1 cellular context compared by ENCODE assay signal in the genomic region with DNA sequence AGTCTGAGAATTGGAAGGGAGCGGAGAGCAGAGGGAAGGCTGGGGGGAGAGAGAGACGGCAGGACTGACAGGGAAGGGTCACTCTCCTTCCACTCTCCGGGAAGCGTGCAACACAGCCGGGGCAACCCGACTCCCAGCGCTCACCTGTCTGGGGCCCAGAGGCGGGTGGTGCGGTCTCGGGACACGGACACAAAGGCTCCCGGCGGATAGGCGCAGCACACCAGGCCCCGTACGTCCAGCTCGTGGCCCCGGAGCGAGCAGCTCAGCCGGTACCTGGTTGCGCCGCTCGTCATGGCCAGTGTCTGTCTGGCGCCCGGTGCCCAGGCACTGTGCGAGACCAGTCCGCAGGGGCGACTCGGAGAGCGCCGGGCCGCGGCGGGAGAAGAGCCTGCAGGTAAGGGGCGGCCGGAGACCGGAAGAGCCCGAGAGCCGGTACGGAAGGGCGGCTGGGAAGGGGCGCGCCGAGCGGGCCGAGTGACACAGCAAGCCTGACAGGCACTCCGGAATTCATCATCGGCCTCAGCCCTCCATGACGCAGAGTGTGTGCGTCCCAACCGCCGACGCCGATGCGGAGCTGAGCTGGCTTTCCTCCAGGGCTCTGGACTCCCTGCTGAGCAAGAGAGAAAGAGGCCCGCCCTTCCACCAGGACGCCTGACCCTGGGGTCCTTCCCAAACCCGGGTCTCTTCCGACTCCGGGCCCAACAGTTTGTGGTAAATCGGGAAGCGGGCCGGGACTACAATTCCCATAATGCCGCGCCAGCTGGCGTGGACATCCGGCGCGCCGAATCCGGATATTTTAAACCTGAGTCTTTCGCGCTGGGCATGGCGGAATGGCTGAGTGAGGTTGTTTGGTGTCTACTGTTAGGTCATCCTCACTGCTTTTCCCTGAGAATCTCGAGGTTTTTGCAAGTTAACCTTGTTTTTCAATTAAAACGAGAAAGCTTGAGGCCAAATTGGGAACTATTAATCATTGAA.
TF ChIP-seq lines count a peak whose summit lies in the region.

A gene (minus strand): TSS at position 490 of the 975 bp plus-strand sequence. CDS start 197 bp downstream, at position 293.

TF ChIP-seq in HepG2, 621 proteins besides CTCF, POLR2A, EP300 and RAD21 (continued from another document and continues in another):
- TF ChIP-seq, protein P1, sequence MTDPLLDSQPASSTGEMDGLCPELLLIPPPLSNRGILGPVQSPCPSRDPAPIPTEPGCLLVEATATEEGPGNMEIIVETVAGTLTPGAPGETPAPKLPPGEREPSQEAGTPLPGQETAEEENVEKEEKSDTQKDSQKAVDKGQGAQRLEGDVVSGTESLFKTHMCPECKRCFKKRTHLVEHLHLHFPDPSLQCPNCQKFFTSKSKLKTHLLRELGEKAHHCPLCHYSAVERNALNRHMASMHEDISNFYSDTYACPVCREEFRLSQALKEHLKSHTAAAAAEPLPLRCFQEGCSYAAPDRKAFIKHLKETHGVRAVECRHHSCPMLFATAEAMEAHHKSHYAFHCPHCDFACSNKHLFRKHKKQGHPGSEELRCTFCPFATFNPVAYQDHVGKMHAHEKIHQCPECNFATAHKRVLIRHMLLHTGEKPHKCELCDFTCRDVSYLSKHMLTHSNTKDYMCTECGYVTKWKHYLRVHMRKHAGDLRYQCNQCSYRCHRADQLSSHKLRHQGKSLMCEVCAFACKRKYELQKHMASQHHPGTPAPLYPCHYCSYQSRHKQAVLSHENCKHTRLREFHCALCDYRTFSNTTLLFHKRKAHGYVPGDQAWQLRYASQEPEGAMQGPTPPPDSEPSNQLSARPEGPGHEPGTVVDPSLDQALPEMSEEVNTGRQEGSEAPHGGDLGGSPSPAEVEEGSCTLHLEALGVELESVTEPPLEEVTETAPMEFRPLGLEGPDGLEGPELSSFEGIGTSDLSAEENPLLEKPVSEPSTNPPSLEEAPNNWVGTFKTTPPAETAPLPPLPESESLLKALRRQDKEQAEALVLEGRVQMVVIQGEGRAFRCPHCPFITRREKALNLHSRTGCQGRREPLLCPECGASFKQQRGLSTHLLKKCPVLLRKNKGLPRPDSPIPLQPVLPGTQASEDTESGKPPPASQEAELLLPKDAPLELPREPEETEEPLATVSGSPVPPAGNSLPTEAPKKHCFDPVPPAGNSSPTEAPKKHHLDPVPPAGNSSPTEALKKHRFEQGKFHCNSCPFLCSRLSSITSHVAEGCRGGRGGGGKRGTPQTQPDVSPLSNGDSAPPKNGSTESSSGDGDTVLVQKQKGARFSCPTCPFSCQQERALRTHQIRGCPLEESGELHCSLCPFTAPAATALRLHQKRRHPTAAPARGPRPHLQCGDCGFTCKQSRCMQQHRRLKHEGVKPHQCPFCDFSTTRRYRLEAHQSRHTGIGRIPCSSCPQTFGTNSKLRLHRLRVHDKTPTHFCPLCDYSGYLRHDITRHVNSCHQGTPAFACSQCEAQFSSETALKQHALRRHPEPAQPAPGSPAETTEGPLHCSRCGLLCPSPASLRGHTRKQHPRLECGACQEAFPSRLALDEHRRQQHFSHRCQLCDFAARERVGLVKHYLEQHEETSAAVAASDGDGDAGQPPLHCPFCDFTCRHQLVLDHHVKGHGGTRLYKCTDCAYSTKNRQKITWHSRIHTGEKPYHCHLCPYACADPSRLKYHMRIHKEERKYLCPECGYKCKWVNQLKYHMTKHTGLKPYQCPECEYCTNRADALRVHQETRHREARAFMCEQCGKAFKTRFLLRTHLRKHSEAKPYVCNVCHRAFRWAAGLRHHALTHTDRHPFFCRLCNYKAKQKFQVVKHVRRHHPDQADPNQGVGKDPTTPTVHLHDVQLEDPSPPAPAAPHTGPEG (CRISPR knock-in tag; IDR thresholded peaks at IDR 0.05) = no peak
- TF ChIP-seq SIX1 (CRISPR knock-in tag; IDR thresholded peaks at IDR 0.05; ENCODE audit: borderline replicate concordance) = no peak
- TF ChIP-seq SYNCRIP (IDR thresholded peaks at IDR 0.05; ENCODE audit: insufficient read depth, low read depth, low read length) = no peak
- TF ChIP-seq, protein P2, sequence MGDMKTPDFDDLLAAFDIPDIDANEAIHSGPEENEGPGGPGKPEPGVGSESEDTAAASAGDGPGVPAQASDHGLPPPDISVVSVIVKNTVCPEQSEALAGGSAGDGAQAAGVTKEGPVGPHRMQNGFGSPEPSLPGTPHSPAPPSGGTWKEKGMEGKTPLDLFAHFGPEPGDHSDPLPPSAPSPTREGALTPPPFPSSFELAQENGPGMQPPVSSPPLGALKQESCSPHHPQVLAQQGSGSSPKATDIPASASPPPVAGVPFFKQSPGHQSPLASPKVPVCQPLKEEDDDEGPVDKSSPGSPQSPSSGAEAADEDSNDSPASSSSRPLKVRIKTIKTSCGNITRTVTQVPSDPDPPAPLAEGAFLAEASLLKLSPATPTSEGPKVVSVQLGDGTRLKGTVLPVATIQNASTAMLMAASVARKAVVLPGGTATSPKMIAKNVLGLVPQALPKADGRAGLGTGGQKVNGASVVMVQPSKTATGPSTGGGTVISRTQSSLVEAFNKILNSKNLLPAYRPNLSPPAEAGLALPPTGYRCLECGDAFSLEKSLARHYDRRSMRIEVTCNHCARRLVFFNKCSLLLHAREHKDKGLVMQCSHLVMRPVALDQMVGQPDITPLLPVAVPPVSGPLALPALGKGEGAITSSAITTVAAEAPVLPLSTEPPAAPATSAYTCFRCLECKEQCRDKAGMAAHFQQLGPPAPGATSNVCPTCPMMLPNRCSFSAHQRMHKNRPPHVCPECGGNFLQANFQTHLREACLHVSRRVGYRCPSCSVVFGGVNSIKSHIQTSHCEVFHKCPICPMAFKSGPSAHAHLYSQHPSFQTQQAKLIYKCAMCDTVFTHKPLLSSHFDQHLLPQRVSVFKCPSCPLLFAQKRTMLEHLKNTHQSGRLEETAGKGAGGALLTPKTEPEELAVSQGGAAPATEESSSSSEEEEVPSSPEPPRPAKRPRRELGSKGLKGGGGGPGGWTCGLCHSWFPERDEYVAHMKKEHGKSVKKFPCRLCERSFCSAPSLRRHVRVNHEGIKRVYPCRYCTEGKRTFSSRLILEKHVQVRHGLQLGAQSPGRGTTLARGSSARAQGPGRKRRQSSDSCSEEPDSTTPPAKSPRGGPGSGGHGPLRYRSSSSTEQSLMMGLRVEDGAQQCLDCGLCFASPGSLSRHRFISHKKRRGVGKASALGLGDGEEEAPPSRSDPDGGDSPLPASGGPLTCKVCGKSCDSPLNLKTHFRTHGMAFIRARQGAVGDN (CRISPR knock-in tag; IDR thresholded peaks at IDR 0.05) = peak; percentile 87
- peak; percentile 70; the same call in 1 of the 2 replicates for TF ChIP-seq JUN (CRISPR knock-in tag; IDR thresholded peaks at IDR 0.05)
- TF ChIP-seq CBX1 (IDR thresholded peaks at IDR 0.05; ENCODE audit: low read depth) = no peak
- no peak for TF ChIP-seq ZKSCAN1 (IDR thresholded peaks at IDR 0.05; ENCODE audit: low read length)
- no peak for TF ChIP-seq KLF15 (CRISPR knock-in tag; IDR thresholded peaks at IDR 0.05; ENCODE audit: borderline replicate concordance)
- no peak for TF ChIP-seq ATAD3A (CRISPR knock-in tag; IDR thresholded peaks at IDR 0.05)
- TF ChIP-seq ZNF160 (CRISPR knock-in tag; IDR thresholded peaks at IDR 0.05) = no peak
- peak; percentile 73; the same call in 1 of the 2 replicates for TF ChIP-seq ZNF670 (CRISPR knock-in tag; IDR thresholded peaks at IDR 0.05; ENCODE audit: borderline replicate concordance)
- TF ChIP-seq CBX2 (IDR thresholded peaks at IDR 0.05; ENCODE audit: low read depth, low read length) = no peak
- TF ChIP-seq CBX2 (CRISPR knock-in tag; IDR thresholded peaks at IDR 0.05; ENCODE audit: low read depth) = no peak
- 0 out of 2 replicates have a peak, but pooled peaks have one; percentile 55 for TF ChIP-seq ZBTB7B (CRISPR knock-in tag; IDR thresholded peaks at IDR 0.05)
- peak; percentile 34; the same call in 1 of the 2 replicates for TF ChIP-seq FOXK1 (CRISPR knock-in tag; IDR thresholded peaks at IDR 0.05; ENCODE audit: borderline replicate concordance, low read depth)
- 0 out of 2 replicates have a peak, but pooled peaks have one; percentile 52 for TF ChIP-seq RARG (CRISPR knock-in tag; IDR thresholded peaks at IDR 0.05; ENCODE audit: low read depth)
- TF ChIP-seq, protein P3, sequence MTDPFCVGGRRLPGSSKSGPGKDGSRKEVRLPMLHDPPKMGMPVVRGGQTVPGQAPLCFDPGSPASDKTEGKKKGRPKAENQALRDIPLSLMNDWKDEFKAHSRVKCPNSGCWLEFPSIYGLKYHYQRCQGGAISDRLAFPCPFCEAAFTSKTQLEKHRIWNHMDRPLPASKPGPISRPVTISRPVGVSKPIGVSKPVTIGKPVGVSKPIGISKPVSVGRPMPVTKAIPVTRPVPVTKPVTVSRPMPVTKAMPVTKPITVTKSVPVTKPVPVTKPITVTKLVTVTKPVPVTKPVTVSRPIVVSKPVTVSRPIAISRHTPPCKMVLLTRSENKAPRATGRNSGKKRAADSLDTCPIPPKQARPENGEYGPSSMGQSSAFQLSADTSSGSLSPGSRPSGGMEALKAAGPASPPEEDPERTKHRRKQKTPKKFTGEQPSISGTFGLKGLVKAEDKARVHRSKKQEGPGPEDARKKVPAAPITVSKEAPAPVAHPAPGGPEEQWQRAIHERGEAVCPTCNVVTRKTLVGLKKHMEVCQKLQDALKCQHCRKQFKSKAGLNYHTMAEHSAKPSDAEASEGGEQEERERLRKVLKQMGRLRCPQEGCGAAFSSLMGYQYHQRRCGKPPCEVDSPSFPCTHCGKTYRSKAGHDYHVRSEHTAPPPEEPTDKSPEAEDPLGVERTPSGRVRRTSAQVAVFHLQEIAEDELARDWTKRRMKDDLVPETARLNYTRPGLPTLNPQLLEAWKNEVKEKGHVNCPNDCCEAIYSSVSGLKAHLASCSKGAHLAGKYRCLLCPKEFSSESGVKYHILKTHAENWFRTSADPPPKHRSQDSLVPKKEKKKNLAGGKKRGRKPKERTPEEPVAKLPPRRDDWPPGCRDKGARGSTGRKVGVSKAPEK (CRISPR knock-in tag; IDR thresholded peaks at IDR 0.05; ENCODE audit: borderline replicate concordance) = no peak; the same call in 1 of the 2 replicates
- peak; percentile 50; the same call in 1 of the 2 replicates for TF ChIP-seq MEIS2 (CRISPR knock-in tag; IDR thresholded peaks at IDR 0.05)
- TF ChIP-seq PPARG (CRISPR knock-in tag; conservative IDR thresholded peaks at IDR 0.05) = no peak
- no peak; the same call in 1 of the 2 replicates for TF ChIP-seq CHCHD3 (CRISPR knock-in tag; IDR thresholded peaks at IDR 0.05)
- TF ChIP-seq, protein P4, sequence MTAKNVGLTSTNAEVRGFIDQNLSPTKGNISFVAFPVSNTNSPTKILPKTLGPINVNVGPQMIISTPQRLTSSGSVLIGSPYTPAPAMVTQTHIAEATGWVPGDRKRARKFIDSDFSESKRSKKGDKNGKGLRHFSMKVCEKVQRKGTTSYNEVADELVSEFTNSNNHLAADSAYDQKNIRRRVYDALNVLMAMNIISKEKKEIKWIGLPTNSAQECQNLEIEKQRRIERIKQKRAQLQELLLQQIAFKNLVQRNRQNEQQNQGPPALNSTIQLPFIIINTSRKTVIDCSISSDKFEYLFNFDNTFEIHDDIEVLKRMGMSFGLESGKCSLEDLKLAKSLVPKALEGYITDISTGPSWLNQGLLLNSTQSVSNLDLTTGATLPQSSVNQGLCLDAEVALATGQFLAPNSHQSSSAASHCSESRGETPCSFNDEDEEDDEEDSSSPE (CRISPR knock-in tag; IDR thresholded peaks at IDR 0.05) = peak; percentile 94
- TF ChIP-seq SKI (IDR thresholded peaks at IDR 0.05; ENCODE audit: partially characterized antibody) = peak; percentile 51
- TF ChIP-seq, protein P5, sequence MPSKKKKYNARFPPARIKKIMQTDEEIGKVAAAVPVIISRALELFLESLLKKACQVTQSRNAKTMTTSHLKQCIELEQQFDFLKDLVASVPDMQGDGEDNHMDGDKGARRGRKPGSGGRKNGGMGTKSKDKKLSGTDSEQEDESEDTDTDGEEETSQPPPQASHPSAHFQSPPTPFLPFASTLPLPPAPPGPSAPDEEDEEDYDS (CRISPR knock-in tag; IDR thresholded peaks at IDR 0.05) = no peak
- TF ChIP-seq ZNF558 (CRISPR knock-in tag; IDR thresholded peaks at IDR 0.05; ENCODE audit: borderline replicate concordance) = no peak
- TF ChIP-seq ZNF703 (CRISPR knock-in tag; IDR thresholded peaks at IDR 0.05; ENCODE audit: borderline replicate concordance) = no peak
- no peak for TF ChIP-seq HMG20B (CRISPR knock-in tag; conservative IDR thresholded peaks at IDR 0.05)
- TF ChIP-seq PAWR (CRISPR knock-in tag; IDR thresholded peaks at IDR 0.05; ENCODE audit: borderline replicate concordance) = 0 out of 2 replicates have a peak, but pooled peaks have one; percentile 47
- no peak for TF ChIP-seq ZNF296 (CRISPR knock-in tag; conservative IDR thresholded peaks at IDR 0.05)
- no peak for TF ChIP-seq ADNP (CRISPR knock-in tag; IDR thresholded peaks at IDR 0.05)
- peak; percentile 92; the same call in 1 of the 2 replicates for TF ChIP-seq KDM2A (CRISPR knock-in tag; IDR thresholded peaks at IDR 0.05; ENCODE audit: borderline replicate concordance, low read depth)
- TF ChIP-seq, protein P6, sequence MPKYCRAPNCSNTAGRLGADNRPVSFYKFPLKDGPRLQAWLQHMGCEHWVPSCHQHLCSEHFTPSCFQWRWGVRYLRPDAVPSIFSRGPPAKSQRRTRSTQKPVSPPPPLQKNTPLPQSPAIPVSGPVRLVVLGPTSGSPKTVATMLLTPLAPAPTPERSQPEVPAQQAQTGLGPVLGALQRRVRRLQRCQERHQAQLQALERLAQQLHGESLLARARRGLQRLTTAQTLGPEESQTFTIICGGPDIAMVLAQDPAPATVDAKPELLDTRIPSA (CRISPR knock-in tag; IDR thresholded peaks at IDR 0.05; ENCODE audit: borderline replicate concordance) = no peak
- TF ChIP-seq ZNF260 (CRISPR knock-in tag; IDR thresholded peaks at IDR 0.05; ENCODE audit: borderline replicate concordance, low read depth) = no peak
- TF ChIP-seq U2AF1 (optimal IDR thresholded peaks at IDR 0.05; ENCODE audit: low read depth, low read length) = no peak
- 0 out of 2 replicates have a peak, but pooled peaks have one; percentile 70 for TF ChIP-seq SAFB2 (CRISPR knock-in tag; IDR thresholded peaks at IDR 0.05; ENCODE audit: borderline replicate concordance, low read depth)
- peak; percentile 91 for TF ChIP-seq TAF1 (CRISPR knock-in tag; IDR thresholded peaks at IDR 0.05)
- TF ChIP-seq ZNF44 (CRISPR knock-in tag; IDR thresholded peaks at IDR 0.05) = no peak
- no peak for TF ChIP-seq HNRNPUL1 (IDR thresholded peaks at IDR 0.05; ENCODE audit: low read depth, low read length)
- TF ChIP-seq, protein P7, sequence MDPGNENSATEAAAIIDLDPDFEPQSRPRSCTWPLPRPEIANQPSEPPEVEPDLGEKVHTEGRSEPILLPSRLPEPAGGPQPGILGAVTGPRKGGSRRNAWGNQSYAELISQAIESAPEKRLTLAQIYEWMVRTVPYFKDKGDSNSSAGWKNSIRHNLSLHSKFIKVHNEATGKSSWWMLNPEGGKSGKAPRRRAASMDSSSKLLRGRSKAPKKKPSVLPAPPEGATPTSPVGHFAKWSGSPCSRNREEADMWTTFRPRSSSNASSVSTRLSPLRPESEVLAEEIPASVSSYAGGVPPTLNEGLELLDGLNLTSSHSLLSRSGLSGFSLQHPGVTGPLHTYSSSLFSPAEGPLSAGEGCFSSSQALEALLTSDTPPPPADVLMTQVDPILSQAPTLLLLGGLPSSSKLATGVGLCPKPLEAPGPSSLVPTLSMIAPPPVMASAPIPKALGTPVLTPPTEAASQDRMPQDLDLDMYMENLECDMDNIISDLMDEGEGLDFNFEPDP (CRISPR knock-in tag; conservative IDR thresholded peaks at IDR 0.05) = no peak
- no peak for TF ChIP-seq PCBP1 (IDR thresholded peaks at IDR 0.05; ENCODE audit: borderline replicate concordance, low read depth, low read length)
- TF ChIP-seq ZNF572 (CRISPR knock-in tag; IDR thresholded peaks at IDR 0.05) = no peak
- TF ChIP-seq ZNF33A (CRISPR knock-in tag; IDR thresholded peaks at IDR 0.05; ENCODE audit: borderline replicate concordance) = no peak
- peak; percentile 75; the same call in 1 of the 2 replicates for TF ChIP-seq ZNF709 (CRISPR knock-in tag; IDR thresholded peaks at IDR 0.05)
- peak; percentile 68; the same call in 1 of the 2 replicates for TF ChIP-seq ARNT2 (CRISPR knock-in tag; IDR thresholded peaks at IDR 0.05; ENCODE audit: low read depth)
- TF ChIP-seq MXD4 (CRISPR knock-in tag; IDR thresholded peaks at IDR 0.05) = peak; percentile 67; the same call in 1 of the 2 replicates
- no peak for TF ChIP-seq ZNF207 (IDR thresholded peaks at IDR 0.05; ENCODE audit: borderline replicate concordance)
